In genomic region chr4:3021627-3022026, GRCh38 we compare ENCODE assay signal across 19 cellular contexts. TPM values are rescaled to one million over a fixed set of nuclear protein-coding genes. Genes with fewer than 3 reads are reported as not detected.
DNase-seq lines count a peak whose midpoint lies in the region; ATAC-seq and TF ChIP-seq lines count a peak whose summit lies in the region.
"Had no signal": no experiment of that assay in that cellular context is flagged by ENCODE, and none has a peak within 500 bp of the region (broad histone marks: within the 10 kb centered on the region; RNA-seq: fewer than 3 reads in every experiment).

No MANE protein-coding gene starts in this region.

- TF ChIP-seq EP300 in sigmoid colon (IDR thresholded peaks at IDR 0.05): no peak

- intact Hi-C loops in activated naive CD4-positive, alpha-beta T cell treated with anti-CD3 and anti-CD28 coated beads for 36 hours (cut with micrococcal nuclease): no loop called here
- intact Hi-C loops in sigmoid colon (cut with DNase I): no loop called here

- H3K36me3 ChIP-seq in sigmoid colon: no peaks in the 10 kb centered on the region
- H3K36me3 ChIP-seq: Peyer's patch had no signal

- peak; percentile 49 for ATAC-seq in GM18520 (IDR thresholded peaks at IDR 0.05; ENCODE audit: unreplicated experiment)
- ATAC-seq in HG03565 (IDR thresholded peaks at IDR 0.05; ENCODE audit: unreplicated experiment): peak; percentile 65
- no peak for ATAC-seq in HG02642 (IDR thresholded peaks at IDR 0.05; ENCODE audit: poor library complexity, unreplicated experiment)

- peaks cover 5% of the 10 kb centered on the region for H3K4me1 Mint-ChIP-seq in activated naive CD4-positive, alpha-beta T cell treated with anti-CD3 and anti-CD28 coated beads for 36 hours (ENCODE audit: low read depth)
- peaks cover 5% of the 10 kb centered on the region for H3K4me1 Mint-ChIP-seq in activated naive CD4-positive, alpha-beta T cell treated with anti-CD3 and anti-CD28 coated beads, Interleukin-2, amount 10 ng/mL, durations not matched to agents 7 days and 5 days

- no peak overlapping the region for H3K27ac Mint-ChIP-seq in activated naive CD4-positive, alpha-beta T cell treated with anti-CD3 and anti-CD28 coated beads for 36 hours
- H3K27ac Mint-ChIP-seq in activated naive CD4-positive, alpha-beta T cell treated with anti-CD3 and anti-CD28 coated beads, Interleukin-2, amount 10 ng/mL, durations not matched to agents 7 days and 5 days: no peak overlapping the region
- H3K27ac Mint-ChIP-seq: CD4-positive, alpha-beta T cell had no signal

- H3K27ac ChIP-seq in sigmoid colon: no peak overlapping the region
- H3K27ac ChIP-seq: Peyer's patch had no signal

- CTCF ChIA-PET in activated naive CD4-positive, alpha-beta T cell treated with anti-CD3 and anti-CD28 coated beads for 36 hours (lab: Charles Lee): interaction anchor here (0.9 kb wide), 1 partner anchor 45 kb away, joined by 7 read pairs; no protein-coding TSS in a partner anchor
- CTCF ChIA-PET in activated naive CD4-positive, alpha-beta T cell treated with anti-CD3 and anti-CD28 coated beads, Interleukin-2, amount 10 ng/mL, durations not matched to agents 7 days and 5 days (lab: Charles Lee): no interaction called here

- no peaks in the 10 kb centered on the region for H3K27me3 ChIP-seq in sigmoid colon
- H3K27me3 ChIP-seq: Peyer's patch had no signal

- no peak for TF ChIP-seq CTCF in sigmoid colon (IDR thresholded peaks at IDR 0.05)

- TF ChIP-seq POLR2A in sigmoid colon (IDR thresholded peaks at IDR 0.05): no peak

- DNase-seq in activated naive CD4-positive, alpha-beta T cell treated with anti-CD3 and anti-CD28 coated beads for 36 hours: peak; percentile 27
- DNase-seq in activated naive CD4-positive, alpha-beta T cell treated with anti-CD3 and anti-CD28 coated beads, Interleukin-2, amount 10 ng/mL, durations not matched to agents 7 days and 5 days: no peak
- DNase-seq in sigmoid colon: peak; percentile 29
- no peak for DNase-seq in kidney tubule cell (ENCODE audit: low spot score)
- DNase-seq: Calu3; CD4-positive, alpha-beta T cell; DMS79 treated with DMSO at 0.1 percent for 48 hours; HCEC 1CT; Kasumi-1; NCI-H1105 treated with DMSO at 0.1 percent for 48 hours; NCI-H187; NCI-H82; Peyer's patch; Right ventricle myocardium superior; SK-N-SH had no signal

- H3K9me3 Mint-ChIP-seq in activated naive CD4-positive, alpha-beta T cell treated with anti-CD3 and anti-CD28 coated beads for 36 hours: no peaks in the 10 kb centered on the region
- peaks cover 9% of the 10 kb centered on the region for H3K9me3 Mint-ChIP-seq in activated naive CD4-positive, alpha-beta T cell treated with anti-CD3 and anti-CD28 coated beads, Interleukin-2, amount 10 ng/mL, durations not matched to agents 7 days and 5 days

- no peak overlapping the region for H3K4me3 Mint-ChIP-seq in activated naive CD4-positive, alpha-beta T cell treated with anti-CD3 and anti-CD28 coated beads for 36 hours
- H3K4me3 Mint-ChIP-seq in activated naive CD4-positive, alpha-beta T cell treated with anti-CD3 and anti-CD28 coated beads, Interleukin-2, amount 10 ng/mL, durations not matched to agents 7 days and 5 days: no peak overlapping the region
- H3K4me3 Mint-ChIP-seq: CD4-positive, alpha-beta T cell had no signal

- 89 to 92% methylated on average over 8 of the region's 8 CpGs for WGBS in sigmoid colon, 2 donors

- H3K4me1 ChIP-seq in sigmoid colon: no peaks in the 10 kb centered on the region
- H3K4me1 ChIP-seq: Peyer's patch had no signal

- H3K4me3 ChIP-seq in sigmoid colon: no peak overlapping the region
- H3K4me3 ChIP-seq: Peyer's patch had no signal

- no peaks in the 10 kb centered on the region for H3K27me3 Mint-ChIP-seq in activated naive CD4-positive, alpha-beta T cell treated with anti-CD3 and anti-CD28 coated beads for 36 hours (ENCODE audit: low read depth)
- peaks cover 37% of the 10 kb centered on the region for H3K27me3 Mint-ChIP-seq in activated naive CD4-positive, alpha-beta T cell treated with anti-CD3 and anti-CD28 coated beads, Interleukin-2, amount 10 ng/mL, durations not matched to agents 7 days and 5 days
- H3K27me3 Mint-ChIP-seq: CD4-positive, alpha-beta T cell had no signal

- no peaks in the 10 kb centered on the region for H3K36me3 Mint-ChIP-seq in activated naive CD4-positive, alpha-beta T cell treated with anti-CD3 and anti-CD28 coated beads for 36 hours (ENCODE audit: low read depth)
- no peaks in the 10 kb centered on the region for H3K36me3 Mint-ChIP-seq in activated naive CD4-positive, alpha-beta T cell treated with anti-CD3 and anti-CD28 coated beads, Interleukin-2, amount 10 ng/mL, durations not matched to agents 7 days and 5 days

- H3K9me3 ChIP-seq in sigmoid colon: no peaks in the 10 kb centered on the region
- H3K9me3 ChIP-seq: Peyer's patch, SK-N-SH had no signal

RNA-seq across cellular contexts. Expression of gene HTT-AS, which starts 52.7 kb away (rescaled TPM):
- total RNA-seq in activated naive CD4-positive, alpha-beta T cell treated with anti-CD3 and anti-CD28 coated beads for 36 hours: not detected
- not detected for total RNA-seq in sigmoid colon
- polyA plus RNA-seq in sigmoid colon: not detected
- total RNA-seq: Calu3; CD4-positive, alpha-beta T cell; NCI-H460; Peyer's patch; Right ventricle myocardium superior had no signal
- polyA plus RNA-seq: SK-N-SH had no signal

RNA-seq across cellular contexts. Expression of gene HTT, which starts 52.9 kb away (rescaled TPM):
- total RNA-seq in activated naive CD4-positive, alpha-beta T cell treated with anti-CD3 and anti-CD28 coated beads for 36 hours: 10 to 100 TPM; 91.6 to 94.1 TPM
- total RNA-seq in sigmoid colon: 10 to 100 TPM; 17.0 to 41.5 (median 26.5) TPM
- 10 to 100 TPM in 1 of 3 donors, 1 to 10 TPM in 2; 6.5 to 29.4 (median 7.8) TPM for polyA plus RNA-seq in sigmoid colon

RNA-seq across cellular contexts. Expression of gene GRK4, which starts 58.3 kb away (rescaled TPM):
- total RNA-seq in activated naive CD4-positive, alpha-beta T cell treated with anti-CD3 and anti-CD28 coated beads for 36 hours: 1 to 10 TPM; 1.3 to 2.1 TPM
- 10 to 100 TPM in 1 of 4 donors, 1 to 10 TPM in 3; 3.9 to 10.2 (median 6.7) TPM for total RNA-seq in sigmoid colon
- polyA plus RNA-seq in sigmoid colon: 1 to 10 TPM in 2 of 3 donors, under 1 TPM in 1; 0.60 to 1.6 (median 1.4) TPM

RNA-seq across cellular contexts. Expression of gene NOP14, which starts 58.4 kb away (rescaled TPM):
- total RNA-seq in activated naive CD4-positive, alpha-beta T cell treated with anti-CD3 and anti-CD28 coated beads for 36 hours: 10 to 100 TPM; 48.3 to 55.1 TPM
- total RNA-seq in sigmoid colon: 10 to 100 TPM; 12.5 to 19.1 (median 15.1) TPM
- 10 to 100 TPM; 10.4 to 26.0 (median 12.6) TPM for polyA plus RNA-seq in sigmoid colon

Comparison
In these comparisons a context has a peak if more than half of its experiments do, and no peak if none do; other contexts are left out.
1. DNase-seq: peak in activated naive CD4-positive, alpha-beta T cell treated with anti-CD3 and anti-CD28 coated beads for 36 hours (single experiment) and sigmoid colon (single experiment); none in activated naive CD4-positive, alpha-beta T cell treated with anti-CD3 and anti-CD28 coated beads, Interleukin-2, amount 10 ng/mL, durations not matched to agents 7 days and 5 days (single experiment) and kidney tubule cell (single experiment).